ENCODE assay signal across 25 cellular contexts in the genomic region with DNA sequence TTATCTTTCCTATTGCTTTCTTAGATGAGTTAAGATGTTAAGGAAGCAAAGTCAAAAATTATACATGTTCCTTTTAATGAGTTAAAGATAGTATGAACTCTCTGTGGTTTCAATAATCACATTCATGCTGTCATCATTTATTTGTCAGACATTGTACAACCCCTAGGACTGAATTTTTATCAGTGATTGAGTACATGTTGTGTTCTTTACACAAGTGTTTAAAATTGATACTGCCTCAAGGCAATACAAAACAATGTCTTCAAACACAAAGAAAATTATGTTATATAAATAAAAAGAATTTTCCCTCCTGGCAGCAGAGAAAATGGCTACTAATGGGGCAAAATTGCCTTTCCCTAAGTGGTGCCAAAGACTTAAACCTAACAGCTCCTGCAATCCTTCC. TPM values are rescaled to one million over a fixed set of nuclear protein-coding genes. Genes with fewer than 3 reads are reported as not detected.
"Had no signal": no experiment of that assay in that cellular context is flagged by ENCODE, and none has a peak within 500 bp of the region (broad histone marks: within the 10 kb centered on the region; RNA-seq: fewer than 3 reads in every experiment).

No MANE protein-coding gene starts in this region.

- ATAC-seq: naive thymus-derived CD4-positive, alpha-beta T cell; natural killer cell; psoas muscle; right lobe of liver; stimulated activated effector memory CD8-positive, alpha-beta T cell treated with anti-CD3 and anti-CD28 coated beads, Interleukin-12 subunit alpha, Interleukin-12 subunit beta, amount 100 ng/mL, for 72 hours; stimulated activated naive B cell treated with anti-CD40 and anti-IgM and Interleukin-4, amounts not matched to agents 10 μg/mL and 1 μg/mL and 100 μg/mL, for 72 hours had no signal

- H3K4me3 ChIP-seq: psoas muscle, right lobe of liver, sigmoid colon, stomach, suprapubic skin, testis, tibial nerve, upper lobe of left lung, vagina had no signal

- H3K4me1 ChIP-seq: parathyroid adenoma, psoas muscle, sigmoid colon, stomach, suprapubic skin, testis, tibial nerve, upper lobe of left lung, vagina had no signal

- H3K79me2 ChIP-seq: parathyroid adenoma had no signal

- H3K27ac ChIP-seq: neutrophil, parathyroid adenoma, psoas muscle, right lobe of liver, sigmoid colon, stomach, suprapubic skin, testis, tibial nerve, upper lobe of left lung, vagina had no signal

- DNase-seq: naive thymus-derived CD4-positive, alpha-beta T cell; natural killer cell; nucleus accumbens; posterior cingulate gyrus; psoas muscle; right cardiac atrium; right lobe of liver; sigmoid colon; small intestine; stimulated activated CD4-positive, alpha-beta T cell treated with anti-CD3 and anti-CD28 coated beads, Interleukin-15, amount 100 ng/mL, for 24 hours; stimulated activated CD4-positive, alpha-beta T cell treated with anti-CD3 and anti-CD28 coated beads, Interleukin-2, amount 100 ng/mL, for 24 hours; stimulated activated CD4-positive, alpha-beta T cell treated with anti-CD3 and anti-CD28 coated beads, Interleukin-2, amount 100 ng/mL, for 48 hours; stimulated activated CD4-positive, alpha-beta T cell treated with anti-CD3 and anti-CD28 coated beads, Interleukin-4, amount 100 ng/mL, for 24 hours; stimulated activated naive B cell treated with anti-CD40 and anti-IgM and Interleukin-4, amounts not matched to agents 10 μg/mL and 1 μg/mL and 100 μg/mL, for 72 hours; stimulated activated naive CD4-positive, alpha-beta T cell treated with Interleukin-2 at 50 U/mL for 16 hours; stomach; testis; trophoblast cell; upper lobe of left lung had no signal

- H2AFZ ChIP-seq: parathyroid adenoma had no signal

- H3K27me3 ChIP-seq: neutrophil, right lobe of liver, sigmoid colon, stomach, suprapubic skin, testis, tibial nerve, upper lobe of left lung, vagina had no signal

- H3K36me3 ChIP-seq: neutrophil, right lobe of liver, suprapubic skin, tibial nerve, upper lobe of left lung, vagina had no signal

- H3K9me3 ChIP-seq: neutrophil, psoas muscle, right lobe of liver, sigmoid colon, stomach, suprapubic skin, testis, tibial nerve, upper lobe of left lung, vagina had no signal

- H3K9ac ChIP-seq: parathyroid adenoma had no signal

RNA-seq across cellular contexts. Expression of a gene that starts 34.6 kb away (rescaled TPM):
- total RNA-seq: naive thymus-derived CD4-positive, alpha-beta T cell; natural killer cell had no signal
- polyA plus RNA-seq: naive thymus-derived CD4-positive, alpha-beta T cell had no signal
